ENCODE assay signal across 31 cellular contexts in genomic region chr9:87359264-87359663, GRCh38.
"Had no signal": no experiment of that assay in that cellular context is flagged by ENCODE, and none has a peak within 500 bp of the region (broad histone marks: within the 10 kb centered on the region; RNA-seq: fewer than 3 reads in every experiment).

No MANE protein-coding gene starts in this region.

- H3K4me3 Mint-ChIP-seq: activated CD8-positive, alpha-beta T cell treated with anti-CD3 and anti-CD28 coated beads, Interleukin-2, amount 10 ng/mL, durations not matched to agents 7 days and 5 days; activated naive CD4-positive, alpha-beta T cell treated with anti-CD3 and anti-CD28 coated beads, Interleukin-2, amount 10 ng/mL, durations not matched to agents 7 days and 5 days; activated naive CD8-positive, alpha-beta T cell; activated naive CD8-positive, alpha-beta T cell treated with anti-CD3 and anti-CD28 coated beads, Interleukin-2, amount 50 U/mL, for 24 hours; activated T-cell treated with anti-CD3 and anti-CD28 coated beads, Interleukin-2, amount 50 U/mL, for 24 hours; brain had no signal

- H3K36me3 ChIP-seq: WERI-Rb-1 had no signal

- H3K36me3 Mint-ChIP-seq: activated naive CD4-positive, alpha-beta T cell treated with anti-CD3 and anti-CD28 coated beads, Interleukin-2, amount 10 ng/mL, durations not matched to agents 7 days and 5 days; activated naive CD8-positive, alpha-beta T cell had no signal

- ATAC-seq: activated CD8-positive, alpha-beta T cell treated with anti-CD3 and anti-CD28 coated beads, Interleukin-2, amount 10 ng/mL, durations not matched to agents 7 days and 5 days; activated naive CD8-positive, alpha-beta T cell treated with anti-CD3 and anti-CD28 coated beads, Interleukin-2, amount 50 U/mL, for 24 hours; Right ventricle myocardium inferior had no signal

- H3K4me3 ChIP-seq: PC-9, SK-N-MC had no signal

- H3K27ac ChIP-seq: PC-9, RWPE1, SK-N-MC, WERI-Rb-1 had no signal

- H3K9me3 Mint-ChIP-seq: activated naive CD4-positive, alpha-beta T cell treated with anti-CD3 and anti-CD28 coated beads, Interleukin-2, amount 10 ng/mL, durations not matched to agents 7 days and 5 days; activated naive CD8-positive, alpha-beta T cell treated with anti-CD3 and anti-CD28 coated beads, Interleukin-2, amount 50 U/mL, for 24 hours had no signal

- H3K4me1 Mint-ChIP-seq: activated naive CD4-positive, alpha-beta T cell treated with anti-CD3 and anti-CD28 coated beads, Interleukin-2, amount 10 ng/mL, durations not matched to agents 7 days and 5 days; activated naive CD8-positive, alpha-beta T cell treated with anti-CD3 and anti-CD28 coated beads, Interleukin-2, amount 50 U/mL, for 24 hours had no signal

- DNase-seq: activated CD4-positive, alpha-beta T cell treated with anti-CD3 and anti-CD28 coated beads for 1 hour; activated CD4-positive, alpha-beta T cell treated with anti-CD3 and anti-CD28 coated beads for 48 hours; activated CD4-positive, alpha-beta T cell treated with anti-CD3 and anti-CD28 coated beads, Interleukin-2, amount 50 U/mL, for 48 hours; activated CD4-positive, CD25-positive, alpha-beta regulatory T cell; activated CD8-positive, alpha-beta T cell treated with anti-CD3 and anti-CD28 coated beads, Interleukin-2, amount 10 ng/mL, durations not matched to agents 7 days and 5 days; activated effector memory CD4-positive, alpha-beta T cell treated with Interleukin-2 at 50 U/mL for 16 hours; activated naive CD4-positive, alpha-beta T cell treated with anti-CD3 and anti-CD28 coated beads, Interleukin-2, amount 10 ng/mL, durations not matched to agents 7 days and 5 days; activated naive CD8-positive, alpha-beta T cell treated with anti-CD3 and anti-CD28 coated beads, Interleukin-2, amount 50 U/mL, for 24 hours; activated T-cell treated with anti-CD3 and anti-CD28 coated beads, Interleukin-2, amount 50 U/mL, for 24 hours; anterior cingulate cortex; caudate nucleus; cerebellar nuclear complex; Karpas-422; KBM-7; MM.1S; MV-4-11; NCI-H1092; NCI-H1436 treated with DMSO at 0.1 percent for 48 hours; NCI-H187; NCI-H2081 treated with DMSO at 0.1 percent for 48 hours; NCI-H345; NCI-H524 treated with DMSO at 0.1 percent for 48 hours; PC-9; SIG-M5; T1000; WERI-Rb-1 had no signal

- H3K27ac Mint-ChIP-seq: activated CD8-positive, alpha-beta T cell treated with anti-CD3 and anti-CD28 coated beads, Interleukin-2, amount 10 ng/mL, durations not matched to agents 7 days and 5 days; activated naive CD4-positive, alpha-beta T cell treated with anti-CD3 and anti-CD28 coated beads, Interleukin-2, amount 10 ng/mL, durations not matched to agents 7 days and 5 days; activated naive CD8-positive, alpha-beta T cell; activated naive CD8-positive, alpha-beta T cell treated with anti-CD3 and anti-CD28 coated beads, Interleukin-2, amount 50 U/mL, for 24 hours; activated T-cell treated with anti-CD3 and anti-CD28 coated beads, Interleukin-2, amount 50 U/mL, for 24 hours had no signal
